9 cellular contexts compared by ENCODE assay signal in the genomic region with DNA sequence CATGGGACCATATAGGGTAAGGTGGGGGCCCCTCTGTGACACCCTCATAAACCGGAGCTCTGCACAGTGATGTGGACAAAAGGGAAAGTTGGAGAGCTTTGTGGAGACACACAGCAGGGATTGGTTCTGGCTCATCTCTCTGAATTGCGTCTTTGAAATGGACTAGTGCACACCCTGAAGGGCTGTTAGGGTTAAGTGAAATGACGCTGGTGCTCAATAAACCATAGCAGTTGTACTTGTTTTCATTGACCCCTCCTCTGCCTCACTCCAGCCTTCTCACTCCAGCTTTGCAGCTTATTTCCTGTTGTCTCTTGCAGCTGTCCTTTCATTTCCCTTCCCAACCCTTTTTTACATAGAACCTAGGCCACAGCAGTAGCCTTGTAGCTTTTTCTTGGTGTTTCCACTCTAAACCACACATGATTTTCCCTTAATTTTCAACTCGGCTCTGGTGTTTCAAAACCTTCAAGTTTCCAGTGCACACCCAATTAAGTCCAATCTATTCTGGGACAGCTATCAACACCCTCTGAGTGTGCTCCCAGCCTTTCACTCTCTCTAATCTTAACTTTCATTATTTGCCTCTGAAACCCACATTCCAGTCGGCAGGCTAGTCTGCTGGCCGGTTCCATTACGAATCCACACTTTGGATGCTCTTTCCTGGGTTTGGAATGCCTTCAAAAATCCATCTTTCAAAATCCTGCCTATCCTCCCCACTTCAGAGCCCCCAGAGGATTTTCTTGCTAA. TPM values are rescaled to one million over a fixed set of nuclear protein-coding genes. Genes with fewer than 3 reads are reported as not detected.
DNase-seq lines count a peak whose midpoint lies in the region; ATAC-seq and TF ChIP-seq lines count a peak whose summit lies in the region.
"Had no signal": no experiment of that assay in that cellular context is flagged by ENCODE, and none has a peak within 500 bp of the region (broad histone marks: within the 10 kb centered on the region; RNA-seq: fewer than 3 reads in every experiment).

No MANE protein-coding gene starts in this region.

- H3K27ac Mint-ChIP-seq in activated naive CD4-positive, alpha-beta T cell treated with anti-CD3 and anti-CD28 coated beads, Interleukin-2, amount 50 U/mL, for 24 hours = peak overlapping the region; percentile 1

- H3K4me3 Mint-ChIP-seq in activated naive CD4-positive, alpha-beta T cell treated with anti-CD3 and anti-CD28 coated beads, Interleukin-2, amount 50 U/mL, for 24 hours = no peak overlapping the region

- H3K4me1 ChIP-seq in cardiac muscle cell (ENCODE audit: low read depth) = peaks cover 40% of the 10 kb centered on the region
- H3K4me1 ChIP-seq in thymus (ENCODE audit: control insufficient read depth, insufficient read depth, low read length) = peaks cover 27% of the 10 kb centered on the region

- no peak for TF ChIP-seq CTCF in cardiac muscle cell (IDR thresholded peaks at IDR 0.05; ENCODE audit: low read depth, low read length)

- no peaks in the 10 kb centered on the region for H3K27me3 Mint-ChIP-seq in activated naive CD4-positive, alpha-beta T cell treated with anti-CD3 and anti-CD28 coated beads, Interleukin-2, amount 50 U/mL, for 24 hours

- peak overlapping the region; percentile 0 for H3K4me3 ChIP-seq in cardiac muscle cell
- no peak overlapping the region for H3K4me3 ChIP-seq in thymus (ENCODE audit: low read length)

- no peaks in the 10 kb centered on the region for H3K36me3 ChIP-seq in cardiac muscle cell
- no peaks in the 10 kb centered on the region for H3K36me3 ChIP-seq in thymus (ENCODE audit: control insufficient read depth, insufficient read depth)

- H3K9me3 Mint-ChIP-seq in activated naive CD4-positive, alpha-beta T cell treated with anti-CD3 and anti-CD28 coated beads, Interleukin-2, amount 50 U/mL, for 24 hours = no peaks in the 10 kb centered on the region

- DNase-seq in activated naive CD4-positive, alpha-beta T cell treated with anti-CD3 and anti-CD28 coated beads, Interleukin-2, amount 50 U/mL, for 16 hours = no peak
- DNase-seq in NCI-H2196 treated with DMSO at 0.1 percent for 48 hours (lab: John Stamatoyannopoulos, UW; ENCODE audit: unreplicated experiment) (peak; percentile 26), cardiac muscle cell (ENCODE audit: low read depth in 1 of 2, low spot score in 1 of 2) (peak; percentile 65 to 83), NCI-H1417 (lab: John Stamatoyannopoulos, UW) (no peak)

- peaks cover 22% of the 10 kb centered on the region for H3K4me1 Mint-ChIP-seq in activated naive CD4-positive, alpha-beta T cell treated with anti-CD3 and anti-CD28 coated beads, Interleukin-2, amount 50 U/mL, for 24 hours

- ATAC-seq in activated CD4-positive, CD25-positive, alpha-beta regulatory T cell treated with anti-CD3 and anti-CD28 coated beads, Interleukin-2, amount 50 U/mL, for 24 hours = no peak
- no peak for ATAC-seq in GM18519 (IDR thresholded peaks at IDR 0.05; ENCODE audit: low FRiP score, unreplicated experiment)

- H3K27ac ChIP-seq in cardiac muscle cell = peak overlapping the region; percentile 68
- peak overlapping the region; percentile 65 for H3K27ac ChIP-seq in thymus (ENCODE audit: low read depth)

- 77% methylated on average over 7 of the region's 7 CpGs for WGBS in thymus

- no peaks in the 10 kb centered on the region for H3K36me3 Mint-ChIP-seq in activated naive CD4-positive, alpha-beta T cell treated with anti-CD3 and anti-CD28 coated beads, Interleukin-2, amount 50 U/mL, for 24 hours

- no peaks in the 10 kb centered on the region for H3K9me3 ChIP-seq in cardiac muscle cell (ENCODE audit: low read depth)
- no peaks in the 10 kb centered on the region for H3K9me3 ChIP-seq in thymus (ENCODE audit: control insufficient read depth)

- peaks cover 3% of the 10 kb centered on the region for H3K27me3 ChIP-seq in cardiac muscle cell
- no peaks in the 10 kb centered on the region for H3K27me3 ChIP-seq in thymus (ENCODE audit: control insufficient read depth, insufficient read depth)

RNA-seq across cellular contexts. Expression of a gene that starts 6.4 kb away (rescaled TPM):
- total RNA-seq in cardiac muscle cell = 10.4 and 15.4 TPM in 2 replicates
- polyA plus RNA-seq in cardiac muscle cell (10.0 and 18.8 TPM in 2 replicates), thymus (5.8 TPM)

RNA-seq across cellular contexts. Expression of a gene that starts 40.4 kb away (rescaled TPM):
- not detected in 2 replicates for total RNA-seq in cardiac muscle cell
- polyA plus RNA-seq in cardiac muscle cell (0.66 and 1.7 TPM in 2 replicates), thymus (18.0 TPM)
- total RNA-seq: kidney epithelial cell had no signal

RNA-seq across cellular contexts. Expression of a gene that starts 58.1 kb away (rescaled TPM):
- total RNA-seq in cardiac muscle cell = not detected in 2 replicates
- not detected in 2 replicates for polyA plus RNA-seq in cardiac muscle cell
- polyA plus RNA-seq in thymus = 0.05 TPM
- total RNA-seq: kidney epithelial cell had no signal

Comparison
In these comparisons a context has a peak if more than half of its experiments do, and no peak if none do; other contexts are left out.
1. DNase-seq: peak in NCI-H2196 treated with DMSO at 0.1 percent for 48 hours (single experiment) and cardiac muscle cell (2 of 2); none in activated naive CD4-positive, alpha-beta T cell treated with anti-CD3 and anti-CD28 coated beads, Interleukin-2, amount 50 U/mL, for 16 hours (single experiment) and NCI-H1417 (0 of 3).